1 cellular context compared by ENCODE assay signal in the genomic region with DNA sequence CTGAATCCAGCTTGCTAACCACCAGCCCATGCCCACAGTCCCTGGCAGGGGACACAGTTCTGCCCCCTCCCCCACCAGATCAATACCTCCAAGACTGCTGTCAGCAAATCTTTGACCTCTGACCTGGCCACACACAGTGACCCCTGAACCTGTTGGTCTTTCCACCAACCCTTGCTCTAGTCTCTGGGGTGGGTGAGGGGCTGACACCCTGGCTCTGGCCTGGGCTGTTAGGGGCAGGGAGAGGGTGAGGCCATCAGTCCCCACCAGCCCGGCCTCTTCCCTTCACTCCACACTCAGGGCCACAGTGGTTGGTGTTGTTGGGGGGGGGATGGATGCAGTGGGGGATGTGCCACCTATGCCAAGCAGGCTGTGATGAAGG.
TF ChIP-seq lines count a peak whose summit lies in the region.

No MANE protein-coding gene starts in this region.

TF ChIP-seq in HepG2, 621 proteins besides CTCF, POLR2A, EP300 and RAD21 (continues in another document):
- no peak for TF ChIP-seq LCORL (IDR thresholded peaks at IDR 0.05)
- TF ChIP-seq LCORL (CRISPR knock-in tag; IDR thresholded peaks at IDR 0.05) = peak; percentile 59
- peak; percentile 79 for TF ChIP-seq GATAD2A (CRISPR knock-in tag; IDR thresholded peaks at IDR 0.05)
- TF ChIP-seq TMF1 (CRISPR knock-in tag; IDR thresholded peaks at IDR 0.05; ENCODE audit: low read depth) = no peak
- TF ChIP-seq ZNF558 (CRISPR knock-in tag; IDR thresholded peaks at IDR 0.05; ENCODE audit: borderline replicate concordance) = peak; percentile 52; the same call in 1 of the 2 replicates
- TF ChIP-seq CHD2 (IDR thresholded peaks at IDR 0.05; ENCODE audit: low read depth, low read length) = peak; percentile 18; the same call in 1 of the 2 replicates
- 0 out of 2 replicates have a peak, but pooled peaks have one; percentile 29 for TF ChIP-seq ZNF556 (CRISPR knock-in tag; IDR thresholded peaks at IDR 0.05; ENCODE audit: borderline replicate concordance)
- TF ChIP-seq ZNF326 (CRISPR knock-in tag; IDR thresholded peaks at IDR 0.05; ENCODE audit: borderline replicate concordance) = no peak
- TF ChIP-seq ZNF766 (CRISPR knock-in tag; IDR thresholded peaks at IDR 0.05; ENCODE audit: borderline replicate concordance) = no peak
- peak; percentile 62; the same call in 1 of the 2 replicates for TF ChIP-seq ZSCAN25 (CRISPR knock-in tag; IDR thresholded peaks at IDR 0.05)
- TF ChIP-seq ONECUT2 (CRISPR knock-in tag; IDR thresholded peaks at IDR 0.05) = peak; percentile 97
- TF ChIP-seq CREM (IDR thresholded peaks at IDR 0.05) = peak; percentile 44; the same call in 1 of the 2 replicates
- no peak for TF ChIP-seq CREM (CRISPR knock-in tag; IDR thresholded peaks at IDR 0.05)
- TF ChIP-seq ESRRA (CRISPR knock-in tag; IDR thresholded peaks at IDR 0.05; ENCODE audit: low read depth) = 0 out of 2 replicates have a peak, but pooled peaks have one; percentile 47
- TF ChIP-seq, protein P1, sequence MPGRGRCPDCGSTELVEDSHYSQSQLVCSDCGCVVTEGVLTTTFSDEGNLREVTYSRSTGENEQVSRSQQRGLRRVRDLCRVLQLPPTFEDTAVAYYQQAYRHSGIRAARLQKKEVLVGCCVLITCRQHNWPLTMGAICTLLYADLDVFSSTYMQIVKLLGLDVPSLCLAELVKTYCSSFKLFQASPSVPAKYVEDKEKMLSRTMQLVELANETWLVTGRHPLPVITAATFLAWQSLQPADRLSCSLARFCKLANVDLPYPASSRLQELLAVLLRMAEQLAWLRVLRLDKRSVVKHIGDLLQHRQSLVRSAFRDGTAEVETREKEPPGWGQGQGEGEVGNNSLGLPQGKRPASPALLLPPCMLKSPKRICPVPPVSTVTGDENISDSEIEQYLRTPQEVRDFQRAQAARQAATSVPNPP (CRISPR knock-in tag; IDR thresholded peaks at IDR 0.05) = no peak
- TF ChIP-seq, protein P2, sequence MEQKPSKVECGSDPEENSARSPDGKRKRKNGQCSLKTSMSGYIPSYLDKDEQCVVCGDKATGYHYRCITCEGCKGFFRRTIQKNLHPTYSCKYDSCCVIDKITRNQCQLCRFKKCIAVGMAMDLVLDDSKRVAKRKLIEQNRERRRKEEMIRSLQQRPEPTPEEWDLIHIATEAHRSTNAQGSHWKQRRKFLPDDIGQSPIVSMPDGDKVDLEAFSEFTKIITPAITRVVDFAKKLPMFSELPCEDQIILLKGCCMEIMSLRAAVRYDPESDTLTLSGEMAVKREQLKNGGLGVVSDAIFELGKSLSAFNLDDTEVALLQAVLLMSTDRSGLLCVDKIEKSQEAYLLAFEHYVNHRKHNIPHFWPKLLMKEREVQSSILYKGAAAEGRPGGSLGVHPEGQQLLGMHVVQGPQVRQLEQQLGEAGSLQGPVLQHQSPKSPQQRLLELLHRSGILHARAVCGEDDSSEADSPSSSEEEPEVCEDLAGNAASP (CRISPR knock-in tag; IDR thresholded peaks at IDR 0.05; ENCODE audit: borderline replicate concordance) = peak; percentile 76; the same call in 1 of the 2 replicates
- TF ChIP-seq, protein P3, sequence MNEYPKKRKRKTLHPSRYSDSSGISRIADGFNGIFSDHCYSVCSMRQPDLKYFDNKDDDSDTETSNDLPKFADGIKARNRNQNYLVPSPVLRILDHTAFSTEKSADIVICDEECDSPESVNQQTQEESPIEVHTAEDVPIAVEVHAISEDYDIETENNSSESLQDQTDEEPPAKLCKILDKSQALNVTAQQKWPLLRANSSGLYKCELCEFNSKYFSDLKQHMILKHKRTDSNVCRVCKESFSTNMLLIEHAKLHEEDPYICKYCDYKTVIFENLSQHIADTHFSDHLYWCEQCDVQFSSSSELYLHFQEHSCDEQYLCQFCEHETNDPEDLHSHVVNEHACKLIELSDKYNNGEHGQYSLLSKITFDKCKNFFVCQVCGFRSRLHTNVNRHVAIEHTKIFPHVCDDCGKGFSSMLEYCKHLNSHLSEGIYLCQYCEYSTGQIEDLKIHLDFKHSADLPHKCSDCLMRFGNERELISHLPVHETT (CRISPR knock-in tag; conservative IDR thresholded peaks at IDR 0.05) = no peak
- no peak for TF ChIP-seq BRD4 (CRISPR knock-in tag; IDR thresholded peaks at IDR 0.05)
- TF ChIP-seq PCBP1 (IDR thresholded peaks at IDR 0.05; ENCODE audit: borderline replicate concordance, low read depth, low read length) = 0 out of 2 replicates have a peak, but pooled peaks have one; percentile 38
- TF ChIP-seq ZNF251 (CRISPR knock-in tag; IDR thresholded peaks at IDR 0.05) = no peak
- peak; percentile 10; the same call in 1 of the 2 replicates for TF ChIP-seq ZNF552 (CRISPR knock-in tag; IDR thresholded peaks at IDR 0.05; ENCODE audit: borderline replicate concordance)
- TF ChIP-seq, protein P4, sequence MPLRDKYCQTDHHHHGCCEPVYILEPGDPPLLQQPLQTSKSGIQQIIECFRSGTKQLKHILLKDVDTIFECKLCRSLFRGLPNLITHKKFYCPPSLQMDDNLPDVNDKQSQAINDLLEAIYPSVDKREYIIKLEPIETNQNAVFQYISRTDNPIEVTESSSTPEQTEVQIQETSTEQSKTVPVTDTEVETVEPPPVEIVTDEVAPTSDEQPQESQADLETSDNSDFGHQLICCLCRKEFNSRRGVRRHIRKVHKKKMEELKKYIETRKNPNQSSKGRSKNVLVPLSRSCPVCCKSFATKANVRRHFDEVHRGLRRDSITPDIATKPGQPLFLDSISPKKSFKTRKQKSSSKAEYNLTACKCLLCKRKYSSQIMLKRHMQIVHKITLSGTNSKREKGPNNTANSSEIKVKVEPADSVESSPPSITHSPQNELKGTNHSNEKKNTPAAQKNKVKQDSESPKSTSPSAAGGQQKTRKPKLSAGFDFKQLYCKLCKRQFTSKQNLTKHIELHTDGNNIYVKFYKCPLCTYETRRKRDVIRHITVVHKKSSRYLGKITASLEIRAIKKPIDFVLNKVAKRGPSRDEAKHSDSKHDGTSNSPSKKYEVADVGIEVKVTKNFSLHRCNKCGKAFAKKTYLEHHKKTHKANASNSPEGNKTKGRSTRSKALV (CRISPR knock-in tag; IDR thresholded peaks at IDR 0.05) = no peak
- peak; percentile 84 for TF ChIP-seq RXRB (CRISPR knock-in tag; IDR thresholded peaks at IDR 0.05; ENCODE audit: borderline replicate concordance)
- TF ChIP-seq, protein P5, sequence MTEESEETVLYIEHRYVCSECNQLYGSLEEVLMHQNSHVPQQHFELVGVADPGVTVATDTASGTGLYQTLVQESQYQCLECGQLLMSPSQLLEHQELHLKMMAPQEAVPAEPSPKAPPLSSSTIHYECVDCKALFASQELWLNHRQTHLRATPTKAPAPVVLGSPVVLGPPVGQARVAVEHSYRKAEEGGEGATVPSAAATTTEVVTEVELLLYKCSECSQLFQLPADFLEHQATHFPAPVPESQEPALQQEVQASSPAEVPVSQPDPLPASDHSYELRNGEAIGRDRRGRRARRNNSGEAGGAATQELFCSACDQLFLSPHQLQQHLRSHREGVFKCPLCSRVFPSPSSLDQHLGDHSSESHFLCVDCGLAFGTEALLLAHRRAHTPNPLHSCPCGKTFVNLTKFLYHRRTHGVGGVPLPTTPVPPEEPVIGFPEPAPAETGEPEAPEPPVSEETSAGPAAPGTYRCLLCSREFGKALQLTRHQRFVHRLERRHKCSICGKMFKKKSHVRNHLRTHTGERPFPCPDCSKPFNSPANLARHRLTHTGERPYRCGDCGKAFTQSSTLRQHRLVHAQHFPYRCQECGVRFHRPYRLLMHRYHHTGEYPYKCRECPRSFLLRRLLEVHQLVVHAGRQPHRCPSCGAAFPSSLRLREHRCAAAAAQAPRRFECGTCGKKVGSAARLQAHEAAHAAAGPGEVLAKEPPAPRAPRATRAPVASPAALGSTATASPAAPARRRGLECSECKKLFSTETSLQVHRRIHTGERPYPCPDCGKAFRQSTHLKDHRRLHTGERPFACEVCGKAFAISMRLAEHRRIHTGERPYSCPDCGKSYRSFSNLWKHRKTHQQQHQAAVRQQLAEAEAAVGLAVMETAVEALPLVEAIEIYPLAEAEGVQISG (CRISPR knock-in tag; IDR thresholded peaks at IDR 0.05) = 0 out of 2 replicates have a peak, but pooled peaks have one; percentile 31
- no peak for TF ChIP-seq ZNF891 (CRISPR knock-in tag; IDR thresholded peaks at IDR 0.05)
- TF ChIP-seq SOX13 (IDR thresholded peaks at IDR 0.05) = no peak
- TF ChIP-seq SOX13 (CRISPR knock-in tag; conservative IDR thresholded peaks at IDR 0.05 in 1 of 2, IDR thresholded peaks at IDR 0.05 in 1 of 2) = peak in 1 of 2 experiments; percentile 30; a peak in 2 of 4 replicates
- TF ChIP-seq TARDBP (CRISPR knock-in tag; IDR thresholded peaks at IDR 0.05) = peak; percentile 44; the same call in 1 of the 2 replicates
- peak; percentile 21; the same call in 1 of the 2 replicates for TF ChIP-seq MAFF (IDR thresholded peaks at IDR 0.05; ENCODE audit: low read depth, low read length)
- no peak for TF ChIP-seq RAD51 (IDR thresholded peaks at IDR 0.05; ENCODE audit: borderline replicate concordance)
- TF ChIP-seq DPF2 (CRISPR knock-in tag; IDR thresholded peaks at IDR 0.05; ENCODE audit: borderline replicate concordance, low read depth) = 0 out of 2 replicates have a peak, but pooled peaks have one; percentile 39
- TF ChIP-seq FOXA3 (CRISPR knock-in tag; IDR thresholded peaks at IDR 0.05) = peak; percentile 21; the same call in 1 of the 2 replicates
- TF ChIP-seq RARA (CRISPR knock-in tag; IDR thresholded peaks at IDR 0.05) = peak; percentile 92
- TF ChIP-seq NR2C2 (CRISPR knock-in tag; IDR thresholded peaks at IDR 0.05; ENCODE audit: borderline replicate concordance) = peak; percentile 98
- peak; percentile 22; the same call in 1 of the 2 replicates for TF ChIP-seq FOXO1 (CRISPR knock-in tag; IDR thresholded peaks at IDR 0.05)
- TF ChIP-seq NR2F6 (IDR thresholded peaks at IDR 0.05) = peak; percentile 99
- TF ChIP-seq NR2F6 (CRISPR knock-in tag; IDR thresholded peaks at IDR 0.05) = peak; percentile 95
- TF ChIP-seq, protein P6, sequence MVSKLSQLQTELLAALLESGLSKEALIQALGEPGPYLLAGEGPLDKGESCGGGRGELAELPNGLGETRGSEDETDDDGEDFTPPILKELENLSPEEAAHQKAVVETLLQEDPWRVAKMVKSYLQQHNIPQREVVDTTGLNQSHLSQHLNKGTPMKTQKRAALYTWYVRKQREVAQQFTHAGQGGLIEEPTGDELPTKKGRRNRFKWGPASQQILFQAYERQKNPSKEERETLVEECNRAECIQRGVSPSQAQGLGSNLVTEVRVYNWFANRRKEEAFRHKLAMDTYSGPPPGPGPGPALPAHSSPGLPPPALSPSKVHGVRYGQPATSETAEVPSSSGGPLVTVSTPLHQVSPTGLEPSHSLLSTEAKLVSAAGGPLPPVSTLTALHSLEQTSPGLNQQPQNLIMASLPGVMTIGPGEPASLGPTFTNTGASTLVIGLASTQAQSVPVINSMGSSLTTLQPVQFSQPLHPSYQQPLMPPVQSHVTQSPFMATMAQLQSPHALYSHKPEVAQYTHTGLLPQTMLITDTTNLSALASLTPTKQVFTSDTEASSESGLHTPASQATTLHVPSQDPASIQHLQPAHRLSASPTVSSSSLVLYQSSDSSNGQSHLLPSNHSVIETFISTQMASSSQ (IDR thresholded peaks at IDR 0.05; ENCODE audit: low read depth) = no peak
- TF ChIP-seq, protein P6 (CRISPR knock-in tag; IDR thresholded peaks at IDR 0.05; ENCODE audit: borderline replicate concordance) = 0 out of 2 replicates have a peak, but pooled peaks have one; percentile 20
- peak; percentile 53 for TF ChIP-seq NCOA2 (CRISPR knock-in tag; IDR thresholded peaks at IDR 0.05)
- TF ChIP-seq SRSF9 (IDR thresholded peaks at IDR 0.05; ENCODE audit: borderline replicate concordance, insufficient read depth, low read depth, low read length, poor library complexity, severe bottlenecking) = no peak
- peak; percentile 61; the same call in 1 of the 2 replicates for TF ChIP-seq ZMYM3 (CRISPR knock-in tag; IDR thresholded peaks at IDR 0.05)
- 0 out of 2 replicates have a peak, but pooled peaks have one; percentile 19 for TF ChIP-seq TGIF2 (CRISPR knock-in tag; IDR thresholded peaks at IDR 0.05)
- 0 out of 2 replicates have a peak, but pooled peaks have one; percentile 25 for TF ChIP-seq SAP130 (CRISPR knock-in tag; IDR thresholded peaks at IDR 0.05; ENCODE audit: low read depth)
- peak; percentile 15; the same call in 1 of the 2 replicates for TF ChIP-seq STAG1 (CRISPR knock-in tag; IDR thresholded peaks at IDR 0.05)
- TF ChIP-seq ZNF350 (CRISPR knock-in tag; IDR thresholded peaks at IDR 0.05; ENCODE audit: borderline replicate concordance, low read depth) = peak; percentile 64; the same call in 1 of the 2 replicates
- peak in 1 of 2 experiments; percentile 25; a peak in 1 of 4 replicates for TF ChIP-seq MAFK (conservative IDR thresholded peaks at IDR 0.05 in 1 of 2, IDR thresholded peaks at IDR 0.05 in 1 of 2; ENCODE audit: low read length in 2 of 2)
- peak; percentile 70 for TF ChIP-seq BCL6 (CRISPR knock-in tag; IDR thresholded peaks at IDR 0.05)
- TF ChIP-seq NCOR1 (IDR thresholded peaks at IDR 0.05; ENCODE audit: borderline replicate concordance, low read length) = peak; percentile 61; the same call in 1 of the 2 replicates
- no peak; the same call in 1 of the 2 replicates for TF ChIP-seq TRIM24 (CRISPR knock-in tag; IDR thresholded peaks at IDR 0.05)
- TF ChIP-seq, protein P7, sequence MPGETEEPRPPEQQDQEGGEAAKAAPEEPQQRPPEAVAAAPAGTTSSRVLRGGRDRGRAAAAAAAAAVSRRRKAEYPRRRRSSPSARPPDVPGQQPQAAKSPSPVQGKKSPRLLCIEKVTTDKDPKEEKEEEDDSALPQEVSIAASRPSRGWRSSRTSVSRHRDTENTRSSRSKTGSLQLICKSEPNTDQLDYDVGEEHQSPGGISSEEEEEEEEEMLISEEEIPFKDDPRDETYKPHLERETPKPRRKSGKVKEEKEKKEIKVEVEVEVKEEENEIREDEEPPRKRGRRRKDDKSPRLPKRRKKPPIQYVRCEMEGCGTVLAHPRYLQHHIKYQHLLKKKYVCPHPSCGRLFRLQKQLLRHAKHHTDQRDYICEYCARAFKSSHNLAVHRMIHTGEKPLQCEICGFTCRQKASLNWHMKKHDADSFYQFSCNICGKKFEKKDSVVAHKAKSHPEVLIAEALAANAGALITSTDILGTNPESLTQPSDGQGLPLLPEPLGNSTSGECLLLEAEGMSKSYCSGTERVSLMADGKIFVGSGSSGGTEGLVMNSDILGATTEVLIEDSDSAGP (CRISPR knock-in tag; IDR thresholded peaks at IDR 0.05; ENCODE audit: borderline replicate concordance) = peak; percentile 46
- TF ChIP-seq NR2F2 (IDR thresholded peaks at IDR 0.05; ENCODE audit: borderline replicate concordance, low read depth) = peak; percentile 97
